ENCODE assay signal across 1 cellular context in the genomic region with DNA sequence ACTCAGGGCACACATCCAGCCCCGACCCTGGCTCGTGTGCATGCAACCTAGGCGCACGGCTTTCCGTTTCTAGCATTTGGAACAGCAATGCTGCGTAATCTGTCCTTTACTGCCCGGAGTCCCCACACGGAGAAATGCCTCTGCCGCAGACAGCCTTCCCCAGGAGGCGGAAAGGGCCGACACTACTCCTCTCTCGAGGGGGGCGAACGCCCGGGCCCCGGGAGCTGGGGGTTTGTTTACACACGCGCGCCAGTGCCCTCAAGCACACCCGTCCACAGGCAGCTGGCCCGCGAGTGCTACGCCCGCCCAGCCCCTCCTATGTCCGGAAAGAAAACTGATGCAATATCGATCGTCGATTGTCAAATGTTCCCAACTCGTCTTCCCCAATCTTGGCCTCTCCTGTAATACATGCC.
TF ChIP-seq lines count a peak whose summit lies in the region.

No MANE protein-coding gene starts in this region.

TF ChIP-seq in K562, 482 proteins besides CTCF, POLR2A, EP300 and RAD21 (continued from another document and continues in another):
- TF ChIP-seq, protein P1, sequence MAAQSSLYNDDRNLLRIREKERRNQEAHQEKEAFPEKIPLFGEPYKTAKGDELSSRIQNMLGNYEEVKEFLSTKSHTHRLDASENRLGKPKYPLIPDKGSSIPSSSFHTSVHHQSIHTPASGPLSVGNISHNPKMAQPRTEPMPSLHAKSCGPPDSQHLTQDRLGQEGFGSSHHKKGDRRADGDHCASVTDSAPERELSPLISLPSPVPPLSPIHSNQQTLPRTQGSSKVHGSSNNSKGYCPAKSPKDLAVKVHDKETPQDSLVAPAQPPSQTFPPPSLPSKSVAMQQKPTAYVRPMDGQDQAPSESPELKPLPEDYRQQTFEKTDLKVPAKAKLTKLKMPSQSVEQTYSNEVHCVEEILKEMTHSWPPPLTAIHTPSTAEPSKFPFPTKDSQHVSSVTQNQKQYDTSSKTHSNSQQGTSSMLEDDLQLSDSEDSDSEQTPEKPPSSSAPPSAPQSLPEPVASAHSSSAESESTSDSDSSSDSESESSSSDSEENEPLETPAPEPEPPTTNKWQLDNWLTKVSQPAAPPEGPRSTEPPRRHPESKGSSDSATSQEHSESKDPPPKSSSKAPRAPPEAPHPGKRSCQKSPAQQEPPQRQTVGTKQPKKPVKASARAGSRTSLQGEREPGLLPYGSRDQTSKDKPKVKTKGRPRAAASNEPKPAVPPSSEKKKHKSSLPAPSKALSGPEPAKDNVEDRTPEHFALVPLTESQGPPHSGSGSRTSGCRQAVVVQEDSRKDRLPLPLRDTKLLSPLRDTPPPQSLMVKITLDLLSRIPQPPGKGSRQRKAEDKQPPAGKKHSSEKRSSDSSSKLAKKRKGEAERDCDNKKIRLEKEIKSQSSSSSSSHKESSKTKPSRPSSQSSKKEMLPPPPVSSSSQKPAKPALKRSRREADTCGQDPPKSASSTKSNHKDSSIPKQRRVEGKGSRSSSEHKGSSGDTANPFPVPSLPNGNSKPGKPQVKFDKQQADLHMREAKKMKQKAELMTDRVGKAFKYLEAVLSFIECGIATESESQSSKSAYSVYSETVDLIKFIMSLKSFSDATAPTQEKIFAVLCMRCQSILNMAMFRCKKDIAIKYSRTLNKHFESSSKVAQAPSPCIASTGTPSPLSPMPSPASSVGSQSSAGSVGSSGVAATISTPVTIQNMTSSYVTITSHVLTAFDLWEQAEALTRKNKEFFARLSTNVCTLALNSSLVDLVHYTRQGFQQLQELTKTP (IDR thresholded peaks at IDR 0.05; ENCODE audit: low read depth in 1 of 2, partially characterized antibody in 2 of 2): peak in 1 of 2 experiments; percentile 61
- TF ChIP-seq, protein P2, sequence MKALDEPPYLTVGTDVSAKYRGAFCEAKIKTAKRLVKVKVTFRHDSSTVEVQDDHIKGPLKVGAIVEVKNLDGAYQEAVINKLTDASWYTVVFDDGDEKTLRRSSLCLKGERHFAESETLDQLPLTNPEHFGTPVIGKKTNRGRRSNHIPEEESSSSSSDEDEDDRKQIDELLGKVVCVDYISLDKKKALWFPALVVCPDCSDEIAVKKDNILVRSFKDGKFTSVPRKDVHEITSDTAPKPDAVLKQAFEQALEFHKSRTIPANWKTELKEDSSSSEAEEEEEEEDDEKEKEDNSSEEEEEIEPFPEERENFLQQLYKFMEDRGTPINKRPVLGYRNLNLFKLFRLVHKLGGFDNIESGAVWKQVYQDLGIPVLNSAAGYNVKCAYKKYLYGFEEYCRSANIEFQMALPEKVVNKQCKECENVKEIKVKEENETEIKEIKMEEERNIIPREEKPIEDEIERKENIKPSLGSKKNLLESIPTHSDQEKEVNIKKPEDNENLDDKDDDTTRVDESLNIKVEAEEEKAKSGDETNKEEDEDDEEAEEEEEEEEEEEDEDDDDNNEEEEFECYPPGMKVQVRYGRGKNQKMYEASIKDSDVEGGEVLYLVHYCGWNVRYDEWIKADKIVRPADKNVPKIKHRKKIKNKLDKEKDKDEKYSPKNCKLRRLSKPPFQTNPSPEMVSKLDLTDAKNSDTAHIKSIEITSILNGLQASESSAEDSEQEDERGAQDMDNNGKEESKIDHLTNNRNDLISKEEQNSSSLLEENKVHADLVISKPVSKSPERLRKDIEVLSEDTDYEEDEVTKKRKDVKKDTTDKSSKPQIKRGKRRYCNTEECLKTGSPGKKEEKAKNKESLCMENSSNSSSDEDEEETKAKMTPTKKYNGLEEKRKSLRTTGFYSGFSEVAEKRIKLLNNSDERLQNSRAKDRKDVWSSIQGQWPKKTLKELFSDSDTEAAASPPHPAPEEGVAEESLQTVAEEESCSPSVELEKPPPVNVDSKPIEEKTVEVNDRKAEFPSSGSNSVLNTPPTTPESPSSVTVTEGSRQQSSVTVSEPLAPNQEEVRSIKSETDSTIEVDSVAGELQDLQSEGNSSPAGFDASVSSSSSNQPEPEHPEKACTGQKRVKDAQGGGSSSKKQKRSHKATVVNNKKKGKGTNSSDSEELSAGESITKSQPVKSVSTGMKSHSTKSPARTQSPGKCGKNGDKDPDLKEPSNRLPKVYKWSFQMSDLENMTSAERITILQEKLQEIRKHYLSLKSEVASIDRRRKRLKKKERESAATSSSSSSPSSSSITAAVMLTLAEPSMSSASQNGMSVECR (CRISPR knock-in tag; IDR thresholded peaks at IDR 0.05): peak; percentile 16; the same call in 1 of the 2 replicates
- peak; percentile 35; the same call in 1 of the 2 replicates for TF ChIP-seq ZFX (CRISPR knock-in tag; IDR thresholded peaks at IDR 0.05)
- TF ChIP-seq ZNF444 (CRISPR knock-in tag; IDR thresholded peaks at IDR 0.05): no peak
- TF ChIP-seq, protein P3, sequence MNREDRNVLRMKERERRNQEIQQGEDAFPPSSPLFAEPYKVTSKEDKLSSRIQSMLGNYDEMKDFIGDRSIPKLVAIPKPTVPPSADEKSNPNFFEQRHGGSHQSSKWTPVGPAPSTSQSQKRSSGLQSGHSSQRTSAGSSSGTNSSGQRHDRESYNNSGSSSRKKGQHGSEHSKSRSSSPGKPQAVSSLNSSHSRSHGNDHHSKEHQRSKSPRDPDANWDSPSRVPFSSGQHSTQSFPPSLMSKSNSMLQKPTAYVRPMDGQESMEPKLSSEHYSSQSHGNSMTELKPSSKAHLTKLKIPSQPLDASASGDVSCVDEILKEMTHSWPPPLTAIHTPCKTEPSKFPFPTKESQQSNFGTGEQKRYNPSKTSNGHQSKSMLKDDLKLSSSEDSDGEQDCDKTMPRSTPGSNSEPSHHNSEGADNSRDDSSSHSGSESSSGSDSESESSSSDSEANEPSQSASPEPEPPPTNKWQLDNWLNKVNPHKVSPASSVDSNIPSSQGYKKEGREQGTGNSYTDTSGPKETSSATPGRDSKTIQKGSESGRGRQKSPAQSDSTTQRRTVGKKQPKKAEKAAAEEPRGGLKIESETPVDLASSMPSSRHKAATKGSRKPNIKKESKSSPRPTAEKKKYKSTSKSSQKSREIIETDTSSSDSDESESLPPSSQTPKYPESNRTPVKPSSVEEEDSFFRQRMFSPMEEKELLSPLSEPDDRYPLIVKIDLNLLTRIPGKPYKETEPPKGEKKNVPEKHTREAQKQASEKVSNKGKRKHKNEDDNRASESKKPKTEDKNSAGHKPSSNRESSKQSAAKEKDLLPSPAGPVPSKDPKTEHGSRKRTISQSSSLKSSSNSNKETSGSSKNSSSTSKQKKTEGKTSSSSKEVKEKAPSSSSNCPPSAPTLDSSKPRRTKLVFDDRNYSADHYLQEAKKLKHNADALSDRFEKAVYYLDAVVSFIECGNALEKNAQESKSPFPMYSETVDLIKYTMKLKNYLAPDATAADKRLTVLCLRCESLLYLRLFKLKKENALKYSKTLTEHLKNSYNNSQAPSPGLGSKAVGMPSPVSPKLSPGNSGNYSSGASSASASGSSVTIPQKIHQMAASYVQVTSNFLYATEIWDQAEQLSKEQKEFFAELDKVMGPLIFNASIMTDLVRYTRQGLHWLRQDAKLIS (CRISPR knock-in tag; IDR thresholded peaks at IDR 0.05): peak; percentile 54; the same call in 1 of the 2 replicates
- 0 out of 2 replicates have a peak, but pooled peaks have one; percentile 50 for TF ChIP-seq HNRNPUL1 (IDR thresholded peaks at IDR 0.05; ENCODE audit: low read length)
- TF ChIP-seq, protein P4, sequence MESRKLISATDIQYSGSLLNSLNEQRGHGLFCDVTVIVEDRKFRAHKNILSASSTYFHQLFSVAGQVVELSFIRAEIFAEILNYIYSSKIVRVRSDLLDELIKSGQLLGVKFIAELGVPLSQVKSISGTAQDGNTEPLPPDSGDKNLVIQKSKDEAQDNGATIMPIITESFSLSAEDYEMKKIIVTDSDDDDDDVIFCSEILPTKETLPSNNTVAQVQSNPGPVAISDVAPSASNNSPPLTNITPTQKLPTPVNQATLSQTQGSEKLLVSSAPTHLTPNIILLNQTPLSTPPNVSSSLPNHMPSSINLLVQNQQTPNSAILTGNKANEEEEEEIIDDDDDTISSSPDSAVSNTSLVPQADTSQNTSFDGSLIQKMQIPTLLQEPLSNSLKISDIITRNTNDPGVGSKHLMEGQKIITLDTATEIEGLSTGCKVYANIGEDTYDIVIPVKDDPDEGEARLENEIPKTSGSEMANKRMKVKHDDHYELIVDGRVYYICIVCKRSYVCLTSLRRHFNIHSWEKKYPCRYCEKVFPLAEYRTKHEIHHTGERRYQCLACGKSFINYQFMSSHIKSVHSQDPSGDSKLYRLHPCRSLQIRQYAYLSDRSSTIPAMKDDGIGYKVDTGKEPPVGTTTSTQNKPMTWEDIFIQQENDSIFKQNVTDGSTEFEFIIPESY (CRISPR knock-in tag; IDR thresholded peaks at IDR 0.05): no peak; the same call in 1 of the 2 replicates
- TF ChIP-seq CHD1 (IDR thresholded peaks at IDR 0.05; ENCODE audit: low read length): peak; percentile 93
- TF ChIP-seq IRF2 (CRISPR knock-in tag; IDR thresholded peaks at IDR 0.05): no peak
- peak; percentile 88 for TF ChIP-seq RBFOX2 (IDR thresholded peaks at IDR 0.05; ENCODE audit: low read depth, low read length)
- TF ChIP-seq KHSRP (IDR thresholded peaks at IDR 0.05): no peak
- peak; percentile 82 for TF ChIP-seq POLR2G (IDR thresholded peaks at IDR 0.05; ENCODE audit: low read depth, low read length)
- TF ChIP-seq TBL1XR1 (IDR thresholded peaks at IDR 0.05; ENCODE audit: low read length in 2 of 2): peak in 1 of 2 experiments; percentile 7; a peak in 1 of 4 replicates
- peak; percentile 5; the same call in 1 of the 2 replicates for TF ChIP-seq STAT5A (IDR thresholded peaks at IDR 0.05; ENCODE audit: borderline replicate concordance, low read length)
- TF ChIP-seq, protein P5, sequence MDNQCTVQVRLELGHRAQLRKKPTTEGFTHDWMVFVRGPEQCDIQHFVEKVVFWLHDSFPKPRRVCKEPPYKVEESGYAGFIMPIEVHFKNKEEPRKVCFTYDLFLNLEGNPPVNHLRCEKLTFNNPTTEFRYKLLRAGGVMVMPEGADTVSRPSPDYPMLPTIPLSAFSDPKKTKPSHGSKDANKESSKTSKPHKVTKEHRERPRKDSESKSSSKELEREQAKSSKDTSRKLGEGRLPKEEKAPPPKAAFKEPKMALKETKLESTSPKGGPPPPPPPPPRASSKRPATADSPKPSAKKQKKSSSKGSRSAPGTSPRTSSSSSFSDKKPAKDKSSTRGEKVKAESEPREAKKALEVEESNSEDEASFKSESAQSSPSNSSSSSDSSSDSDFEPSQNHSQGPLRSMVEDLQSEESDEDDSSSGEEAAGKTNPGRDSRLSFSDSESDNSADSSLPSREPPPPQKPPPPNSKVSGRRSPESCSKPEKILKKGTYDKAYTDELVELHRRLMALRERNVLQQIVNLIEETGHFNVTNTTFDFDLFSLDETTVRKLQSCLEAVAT (IDR thresholded peaks at IDR 0.05): no peak
- no peak for TF ChIP-seq ZNF408 (CRISPR knock-in tag; IDR thresholded peaks at IDR 0.05; ENCODE audit: low read depth)
- TF ChIP-seq JUN (IDR thresholded peaks at IDR 0.05; ENCODE audit: borderline replicate concordance, low read depth, low read length): no peak
- TF ChIP-seq JUN (CRISPR knock-in tag; IDR thresholded peaks at IDR 0.05; ENCODE audit: borderline replicate concordance): 0 out of 2 replicates have a peak, but pooled peaks have one; percentile 47
- no peak for TF ChIP-seq RBM14 (IDR thresholded peaks at IDR 0.05; ENCODE audit: borderline replicate concordance, insufficient read depth, low read depth, low read length)
- TF ChIP-seq, protein P6, sequence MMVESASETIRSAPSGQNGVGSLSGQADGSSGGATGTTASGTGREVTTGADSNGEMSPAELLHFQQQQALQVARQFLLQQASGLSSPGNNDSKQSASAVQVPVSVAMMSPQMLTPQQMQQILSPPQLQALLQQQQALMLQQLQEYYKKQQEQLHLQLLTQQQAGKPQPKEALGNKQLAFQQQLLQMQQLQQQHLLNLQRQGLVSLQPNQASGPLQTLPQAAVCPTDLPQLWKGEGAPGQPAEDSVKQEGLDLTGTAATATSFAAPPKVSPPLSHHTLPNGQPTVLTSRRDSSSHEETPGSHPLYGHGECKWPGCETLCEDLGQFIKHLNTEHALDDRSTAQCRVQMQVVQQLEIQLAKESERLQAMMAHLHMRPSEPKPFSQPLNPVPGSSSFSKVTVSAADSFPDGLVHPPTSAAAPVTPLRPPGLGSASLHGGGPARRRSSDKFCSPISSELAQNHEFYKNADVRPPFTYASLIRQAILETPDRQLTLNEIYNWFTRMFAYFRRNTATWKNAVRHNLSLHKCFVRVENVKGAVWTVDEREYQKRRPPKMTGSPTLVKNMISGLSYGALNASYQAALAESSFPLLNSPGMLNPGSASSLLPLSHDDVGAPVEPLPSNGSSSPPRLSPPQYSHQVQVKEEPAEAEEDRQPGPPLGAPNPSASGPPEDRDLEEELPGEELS (CRISPR knock-in tag; IDR thresholded peaks at IDR 0.05; ENCODE audit: borderline replicate concordance): peak; percentile 12; the same call in 1 of the 2 replicates
- TF ChIP-seq, protein P7, sequence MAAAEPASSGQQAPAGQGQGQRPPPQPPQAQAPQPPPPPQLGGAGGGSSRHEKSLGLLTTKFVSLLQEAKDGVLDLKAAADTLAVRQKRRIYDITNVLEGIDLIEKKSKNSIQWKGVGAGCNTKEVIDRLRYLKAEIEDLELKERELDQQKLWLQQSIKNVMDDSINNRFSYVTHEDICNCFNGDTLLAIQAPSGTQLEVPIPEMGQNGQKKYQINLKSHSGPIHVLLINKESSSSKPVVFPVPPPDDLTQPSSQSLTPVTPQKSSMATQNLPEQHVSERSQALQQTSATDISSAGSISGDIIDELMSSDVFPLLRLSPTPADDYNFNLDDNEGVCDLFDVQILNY (CRISPR knock-in tag; IDR thresholded peaks at IDR 0.05): no peak
- TF ChIP-seq, protein P8, sequence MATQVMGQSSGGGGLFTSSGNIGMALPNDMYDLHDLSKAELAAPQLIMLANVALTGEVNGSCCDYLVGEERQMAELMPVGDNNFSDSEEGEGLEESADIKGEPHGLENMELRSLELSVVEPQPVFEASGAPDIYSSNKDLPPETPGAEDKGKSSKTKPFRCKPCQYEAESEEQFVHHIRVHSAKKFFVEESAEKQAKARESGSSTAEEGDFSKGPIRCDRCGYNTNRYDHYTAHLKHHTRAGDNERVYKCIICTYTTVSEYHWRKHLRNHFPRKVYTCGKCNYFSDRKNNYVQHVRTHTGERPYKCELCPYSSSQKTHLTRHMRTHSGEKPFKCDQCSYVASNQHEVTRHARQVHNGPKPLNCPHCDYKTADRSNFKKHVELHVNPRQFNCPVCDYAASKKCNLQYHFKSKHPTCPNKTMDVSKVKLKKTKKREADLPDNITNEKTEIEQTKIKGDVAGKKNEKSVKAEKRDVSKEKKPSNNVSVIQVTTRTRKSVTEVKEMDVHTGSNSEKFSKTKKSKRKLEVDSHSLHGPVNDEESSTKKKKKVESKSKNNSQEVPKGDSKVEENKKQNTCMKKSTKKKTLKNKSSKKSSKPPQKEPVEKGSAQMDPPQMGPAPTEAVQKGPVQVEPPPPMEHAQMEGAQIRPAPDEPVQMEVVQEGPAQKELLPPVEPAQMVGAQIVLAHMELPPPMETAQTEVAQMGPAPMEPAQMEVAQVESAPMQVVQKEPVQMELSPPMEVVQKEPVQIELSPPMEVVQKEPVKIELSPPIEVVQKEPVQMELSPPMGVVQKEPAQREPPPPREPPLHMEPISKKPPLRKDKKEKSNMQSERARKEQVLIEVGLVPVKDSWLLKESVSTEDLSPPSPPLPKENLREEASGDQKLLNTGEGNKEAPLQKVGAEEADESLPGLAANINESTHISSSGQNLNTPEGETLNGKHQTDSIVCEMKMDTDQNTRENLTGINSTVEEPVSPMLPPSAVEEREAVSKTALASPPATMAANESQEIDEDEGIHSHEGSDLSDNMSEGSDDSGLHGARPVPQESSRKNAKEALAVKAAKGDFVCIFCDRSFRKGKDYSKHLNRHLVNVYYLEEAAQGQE (CRISPR knock-in tag; IDR thresholded peaks at IDR 0.05; ENCODE audit: low read depth): no peak
- no peak for TF ChIP-seq RBM39 (optimal IDR thresholded peaks at IDR 0.05; ENCODE audit: low read depth, low read length)
- TF ChIP-seq, protein P9, sequence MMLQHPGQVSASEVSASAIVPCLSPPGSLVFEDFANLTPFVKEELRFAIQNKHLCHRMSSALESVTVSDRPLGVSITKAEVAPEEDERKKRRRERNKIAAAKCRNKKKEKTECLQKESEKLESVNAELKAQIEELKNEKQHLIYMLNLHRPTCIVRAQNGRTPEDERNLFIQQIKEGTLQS (IDR thresholded peaks at IDR 0.05): peak; percentile 46; the same call in 1 of the 2 replicates
- TF ChIP-seq, protein P9 (CRISPR knock-in tag; conservative IDR thresholded peaks at IDR 0.05): no peak
- TF ChIP-seq ZEB2 (IDR thresholded peaks at IDR 0.05): no peak
